In the genomic region with DNA sequence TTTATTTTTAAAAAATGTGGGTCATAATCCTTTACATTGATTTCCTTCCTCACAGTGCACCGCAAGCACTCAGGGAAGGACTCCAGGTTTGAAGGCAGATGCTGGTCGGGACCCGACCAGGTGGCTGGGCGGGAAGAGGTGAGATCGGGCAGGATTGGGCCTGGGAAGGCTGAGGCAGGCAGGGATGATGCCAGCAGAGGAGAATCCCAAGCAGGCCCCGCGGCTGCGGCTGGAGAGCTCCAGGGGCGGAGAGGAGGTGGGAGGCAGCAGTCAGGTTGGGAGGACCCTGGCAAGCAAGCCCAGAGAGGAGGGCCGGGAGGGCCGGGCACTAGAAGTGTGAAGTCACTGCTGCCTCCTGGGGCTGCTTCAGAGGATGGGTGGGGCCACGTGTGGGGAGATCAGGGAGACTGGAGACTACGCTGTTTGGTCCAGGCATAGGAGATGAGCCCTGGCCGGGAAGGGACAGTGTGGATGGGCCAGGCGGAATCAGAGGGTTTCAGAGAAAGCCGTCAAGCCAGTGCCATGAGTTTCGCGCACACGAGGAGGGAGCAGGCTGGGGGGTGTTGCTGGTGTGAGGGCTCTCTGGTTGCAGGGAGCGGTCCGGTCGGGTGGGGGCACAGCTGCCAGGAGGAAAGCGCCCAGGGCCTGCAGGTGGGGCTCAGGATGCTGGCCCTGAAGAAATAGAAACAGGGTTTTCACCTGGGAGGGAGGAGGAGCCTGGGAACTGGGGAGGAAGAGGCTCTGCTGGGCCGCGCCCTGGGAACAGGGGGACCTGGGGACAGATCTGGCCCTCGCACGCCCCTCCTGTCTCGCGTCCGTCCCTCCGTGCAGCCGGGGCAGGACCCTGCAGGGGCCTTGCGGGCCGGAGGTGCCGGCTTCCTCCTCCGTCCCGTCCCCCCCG, we compare ENCODE assay signal across 8 cellular contexts. TPM values are rescaled to one million over a fixed set of nuclear protein-coding genes. Genes with fewer than 3 reads are reported as not detected.
DNase-seq lines count a peak whose midpoint lies in the region; ATAC-seq and TF ChIP-seq lines count a peak whose summit lies in the region.

No MANE protein-coding gene starts in this region.

- H3K4me3 ChIP-seq in SK-N-MC: peak overlapping the region; percentile 76
- H3K4me3 ChIP-seq in fibroblast of pulmonary artery (replicated peaks; ENCODE audit: low read depth, low read length): peak overlapping the region; percentile 45

- peak overlapping the region; percentile 75 for H3K27ac Mint-ChIP-seq in Calu3 (ENCODE audit: unreplicated experiment)
- H3K27ac Mint-ChIP-seq in osteocyte (ENCODE audit: unreplicated experiment): peak overlapping the region; percentile 71

- H3K36me3 ChIP-seq in SK-N-MC (ENCODE audit: insufficient read depth, low read length): no peaks in the 10 kb centered on the region

- DNase-seq in Calu3: peak; percentile 38
- DNase-seq in SK-N-MC (ENCODE audit: low read depth, low spot score): no peak
- DNase-seq in fibroblast of pulmonary artery (ENCODE audit: low read depth): peak; percentile 65
- DNase-seq in osteocyte (ENCODE audit: extremely low spot score, unreplicated experiment): no peak
- DNase-seq in effector CD8-positive, alpha-beta T cell (lab: John Stamatoyannopoulos, UW): no peak
- DNase-seq in stimulated activated CD4-positive, alpha-beta T cell treated with anti-CD3 and anti-CD28 coated beads, Interleukin-15, amount 100 ng/mL, for 24 hours: no peak
- no peak for DNase-seq in NCI-H146 treated with DMSO at 0.1 percent for 48 hours (lab: John Stamatoyannopoulos, UW; ENCODE audit: unreplicated experiment)

- TF ChIP-seq CTCF in Calu3 (IDR thresholded peaks at IDR 0.05; ENCODE audit: unreplicated experiment) (no peak), fibroblast of pulmonary artery (IDR thresholded peaks at IDR 0.05; ENCODE audit: low read length, missing control alignments) (no peak), osteocyte (IDR thresholded peaks at IDR 0.05) (no peak)

- H3K27ac ChIP-seq in SK-N-MC: no peak overlapping the region

- H3K27me3 Mint-ChIP-seq in Calu3 (ENCODE audit: unreplicated experiment) (peaks cover 4% of the 10 kb centered on the region), osteocyte (ENCODE audit: unreplicated experiment) (no peaks in the 10 kb centered on the region)

- H3K4me3 Mint-ChIP-seq in Calu3 (ENCODE audit: low read depth, unreplicated experiment) (peak overlapping the region; percentile 71), osteocyte (ENCODE audit: unreplicated experiment) (peak overlapping the region; percentile 78)

- ATAC-seq in HG03108 (IDR thresholded peaks at IDR 0.05; ENCODE audit: unreplicated experiment): no peak

- intact Hi-C loops in Calu3 (cut with micrococcal nuclease; ENCODE audit: unreplicated experiment): no loop called here

- H3K9me3 Mint-ChIP-seq in Calu3 (ENCODE audit: low read depth, unreplicated experiment) (no peaks in the 10 kb centered on the region), osteocyte (ENCODE audit: unreplicated experiment) (peaks cover 11% of the 10 kb centered on the region)

- H3K9ac ChIP-seq in SK-N-MC (ENCODE audit: insufficient read length): no peak overlapping the region

- H3K4me1 Mint-ChIP-seq in Calu3 (ENCODE audit: low read depth, unreplicated experiment) (peaks cover 39% of the 10 kb centered on the region), osteocyte (ENCODE audit: unreplicated experiment) (peaks cover 33% of the 10 kb centered on the region)

- peaks cover 23% of the 10 kb centered on the region for H3K36me3 Mint-ChIP-seq in Calu3 (ENCODE audit: insufficient read depth, unreplicated experiment)
- H3K36me3 Mint-ChIP-seq in osteocyte (ENCODE audit: unreplicated experiment): peaks cover 7% of the 10 kb centered on the region

- BruUV-seq in Calu3 (replicated peaks; lab: Mats Ljungman, UMichigan): no TSS peak

- CTCF ChIA-PET in Calu3 (lab: Charles Lee): no interaction called here

- H3K9me3 ChIP-seq in SK-N-MC (ENCODE audit: low read depth, low read length): peaks cover 4% of the 10 kb centered on the region; the same call in 1 of the 2 replicates

RNA-seq across cellular contexts. Expression of gene COL18A1, which starts 0.9 kb away (rescaled TPM):
- total RNA-seq in Calu3 (2022) (54.5 and 82.9 TPM in 2 replicates), osteocyte (515 and 555 TPM in 2 replicates)

Comparison
In these comparisons a context has a peak if more than half of its experiments do, and no peak if none do; other contexts are left out.
1. DNase-seq: peak in Calu3 (single experiment) and fibroblast of pulmonary artery (single experiment); none in SK-N-MC (single experiment), osteocyte (single experiment), effector CD8-positive, alpha-beta T cell (single experiment), stimulated activated CD4-positive, alpha-beta T cell treated with anti-CD3 and anti-CD28 coated beads, Interleukin-15, amount 100 ng/mL, for 24 hours (single experiment) and NCI-H146 treated with DMSO at 0.1 percent for 48 hours (single experiment).